In genomic region chr6:100664274-100665040, GRCh38 we compare ENCODE assay signal across 8 cellular contexts.
A peak's percentile ranks its signal among the peaks of the same experiment; 100 is the strongest.
DNase-seq lines count a peak whose midpoint lies in the region; ATAC-seq, FAIRE-seq and TF ChIP-seq lines count a peak whose summit lies in the region.

No MANE protein-coding gene starts in this region.

- in situ Hi-C loops in GM13977 (cut with MboI; ENCODE audit: low pct_unique_long_range_greater_than_20kb, low sequenced_read_pairs, unreplicated experiment) = loop anchor here (25.0 kb wide), 2 partner anchors 177 to 552 kb away; no protein-coding TSS in a partner anchor

- FAIRE-seq in bronchial epithelial cell (lab: Jason Lieb, UNC) = no peak

- no peaks in the 10 kb centered on the region for H3K27me3 ChIP-seq in bronchial epithelial cell (ENCODE audit: control insufficient read depth, insufficient read depth, low read length)

- ATAC-seq in HG02798 (IDR thresholded peaks at IDR 0.05; ENCODE audit: poor library complexity, unreplicated experiment) = peak; percentile 41

- H3K4me3 ChIP-seq in bronchial epithelial cell (ENCODE audit: low read depth, low read length) = no peak overlapping the region

- peak; percentile 51 for TF ChIP-seq CTCF in GM13977 (IDR thresholded peaks at IDR 0.05; ENCODE audit: extremely low read depth, insufficient read depth, missing control alignments)
- TF ChIP-seq CTCF in bronchial epithelial cell (IDR thresholded peaks at IDR 0.05; ENCODE audit: insufficient read depth, low read length, severe bottlenecking) = peak; percentile 14

- DNase-seq in AG08396 (ENCODE audit: low spot score) (peak; percentile 5), GM13977 (ENCODE audit: low spot score) (no peak), NCI-H2227 treated with DMSO at 0.1 percent for 48 hours (lab: John Stamatoyannopoulos, UW) (peak; percentile 17), bronchial epithelial cell (ENCODE audit: low read depth) (peak; percentile 42), medulla oblongata (ENCODE audit: extremely low spot score) (peak; percentile 62), GF-D8 (lab: John Stamatoyannopoulos, UW) (no peak), activated gamma-delta T cell (lab: John Stamatoyannopoulos, UW) (no peak)

- no peaks in the 10 kb centered on the region for H3K36me3 ChIP-seq in bronchial epithelial cell (ENCODE audit: control insufficient read depth, insufficient read depth, low read length)

Comparison
In these comparisons a context has a peak if more than half of its experiments do, and no peak if none do; other contexts are left out.
1. DNase-seq: peak in AG08396 (single experiment), NCI-H2227 treated with DMSO at 0.1 percent for 48 hours (single experiment), bronchial epithelial cell (single experiment) and medulla oblongata (single experiment); none in GM13977 (single experiment), GF-D8 (single experiment) and activated gamma-delta T cell (single experiment).